In genomic region chr5:151157426-151158286, GRCh38 we compare ENCODE assay signal across 8 cellular contexts. TPM values are rescaled to one million over a fixed set of nuclear protein-coding genes. Genes with fewer than 3 reads are reported as not detected.
DNase-seq lines count a peak whose midpoint lies in the region; ATAC-seq and TF ChIP-seq lines count a peak whose summit lies in the region.

Gene ANXA6 (minus strand): TSS chr5:151157779. CDS start chr5:151147901, 9,878 bp downstream.

- DNase-seq in SIG-M5 treated with dmso at 0.1 percent for 504 hours (lab: John Stamatoyannopoulos, UW; ENCODE audit: unreplicated experiment) (peak; percentile 43), SIG-M5 (lab: John Stamatoyannopoulos, UW) (no peak), NCI-H345 treated with DMSO at 0.1 percent for 48 hours (lab: John Stamatoyannopoulos, UW; ENCODE audit: unreplicated experiment) (peak; percentile 11), ecto neural progenitor cell (ENCODE audit: low spot score) (peak; percentile 89), lower leg skin (ENCODE audit: low spot score in 2 of 2) (peak; percentile 80 to 97)
- DNase-seq in activated CD4-positive, alpha-beta T cell treated with anti-CD3 and anti-CD28 coated beads, Interleukin-2, amount 50 U/mL, for 4 hours = peak; percentile 34 to 47
- DNase-seq in stimulated activated CD4-positive, alpha-beta T cell treated with anti-CD3 and anti-CD28 coated beads, Interleukin-4, amount 100 ng/mL, for 4 hours = peak; percentile 55 to 63

- no peak for TF ChIP-seq POLR2A in lower leg skin (IDR thresholded peaks at IDR 0.05)

- intact Hi-C loops in lower leg skin (cut with DNase I; ENCODE audit: low total_unique reads) = no loop called here

- peak within 1 kb of the TSS; percentile 71 for H3K4me3 ChIP-seq in lower leg skin (ENCODE audit: low read depth, poor library complexity, severe bottlenecking)

- TF ChIP-seq CTCF in lower leg skin (IDR thresholded peaks at IDR 0.05) = no peak

- 1 to 2% methylated on average over 23 to 43 of the region's 60 CpGs for WGBS in lower leg skin, 2 donors

- ATAC-seq in HG02973 (IDR thresholded peaks at IDR 0.05; ENCODE audit: unreplicated experiment) = peak; percentile 46

RNA-seq across cellular contexts. Expression of gene ANXA6, which starts in this region (rescaled TPM):
- total RNA-seq in lower leg skin = 10 to 100 TPM; 34.2 to 68.4 (median 43.3) TPM
